In the genomic region with DNA sequence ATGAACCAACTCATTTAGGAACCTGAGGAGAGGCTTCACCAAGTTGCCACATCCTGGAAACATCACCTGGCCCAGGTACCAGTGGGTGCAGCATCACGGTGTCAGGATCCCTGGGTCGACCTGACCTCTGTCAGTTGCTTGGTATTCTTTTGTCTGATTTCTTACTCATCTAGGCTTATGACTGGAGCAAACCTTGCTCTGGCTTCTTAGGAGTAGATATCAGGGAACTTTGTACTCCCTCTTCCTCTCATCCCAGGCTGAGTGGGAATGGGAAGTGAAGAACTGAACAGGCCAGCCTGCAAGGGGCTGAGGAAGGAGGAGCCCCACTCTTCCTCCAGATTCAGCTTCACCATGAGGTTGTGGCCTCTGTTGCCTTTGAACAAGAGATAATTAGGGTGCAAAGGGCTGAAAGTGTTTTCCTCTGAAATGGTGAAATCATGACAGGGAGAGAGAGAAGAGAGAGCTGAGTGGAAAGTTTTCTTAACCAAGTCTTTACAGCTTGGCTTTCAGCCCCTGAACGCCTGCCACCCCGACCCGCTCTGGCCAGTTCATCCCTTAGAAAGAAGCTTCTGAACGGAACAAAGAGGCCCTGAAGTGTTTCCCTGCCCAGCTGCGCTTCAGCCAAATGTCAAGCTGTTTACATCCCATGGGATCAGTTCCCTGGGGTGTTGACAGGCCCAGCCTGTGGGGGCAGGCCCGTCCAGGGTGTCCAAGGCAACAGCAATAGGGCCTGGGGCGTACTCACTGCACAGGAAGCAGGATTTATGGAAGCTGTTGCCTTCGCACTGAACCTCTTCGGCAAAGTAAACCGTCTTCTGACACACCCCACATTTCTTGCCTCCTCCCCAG, we compare ENCODE assay signal across 9 cellular contexts. TPM values are rescaled to one million over a fixed set of nuclear protein-coding genes. Genes with fewer than 3 reads are reported as not detected.
DNase-seq lines count a peak whose midpoint lies in the region; ATAC-seq and TF ChIP-seq lines count a peak whose summit lies in the region.
"Had no signal": no experiment of that assay in that cellular context is flagged by ENCODE, and none has a peak within 500 bp of the region (broad histone marks: within the 10 kb centered on the region; RNA-seq: fewer than 3 reads in every experiment).

No MANE protein-coding gene starts in this region.

- H3K27ac ChIP-seq in coronary artery (peak overlapping the region; percentile 96 to 100), subcutaneous abdominal adipose tissue (ENCODE audit: low read depth, low read length) (peak overlapping the region; percentile 37)

- no peak for TF ChIP-seq POLR2A in lower leg skin (IDR thresholded peaks at IDR 0.05)

- H3K9me3 Mint-ChIP-seq in natural killer cell = no peaks in the 10 kb centered on the region

- H3K27me3 Mint-ChIP-seq in natural killer cell (ENCODE audit: low read depth in 2 of 2) = no peaks in the 10 kb centered on the region

- no peaks in the 10 kb centered on the region for H3K27me3 ChIP-seq in subcutaneous abdominal adipose tissue (ENCODE audit: control insufficient read depth in 5 of 5, insufficient read depth in 4 of 5, low read length in 5 of 5)

- 27 to 28% methylated on average over 12 of the region's 12 CpGs for WGBS in lower leg skin, 2 donors

- intact Hi-C loops in lower leg skin (cut with DNase I; ENCODE audit: low total_unique reads) (no loop called here), natural killer cell (cut with micrococcal nuclease) (no loop called here)

- H3K4me3 ChIP-seq in coronary artery = peak overlapping the region; percentile 54
- H3K4me3 ChIP-seq in lower leg skin (ENCODE audit: low read depth, poor library complexity, severe bottlenecking) = no peak overlapping the region
- no peak overlapping the region for H3K4me3 ChIP-seq in subcutaneous abdominal adipose tissue (ENCODE audit: low read depth in 1 of 5, low read length in 5 of 5)

- TF ChIP-seq CTCF in coronary artery (IDR thresholded peaks at IDR 0.05) (no peak), lower leg skin (IDR thresholded peaks at IDR 0.05) (no peak), natural killer cell (IDR thresholded peaks at IDR 0.05) (no peak)

- H3K36me3 ChIP-seq in subcutaneous abdominal adipose tissue (ENCODE audit: control insufficient read depth in 5 of 5, insufficient read depth in 5 of 5, low read length in 5 of 5) = peaks cover 0 to 45% (median 25%) of the 10 kb centered on the region in 5 donors

- no peak overlapping the region for H3K27ac Mint-ChIP-seq in natural killer cell

- H3K4me1 ChIP-seq in subcutaneous abdominal adipose tissue (ENCODE audit: control insufficient read depth in 5 of 5, insufficient read depth in 5 of 5, low read length in 5 of 5) = peaks cover 11 to 73% (median 66%) of the 10 kb centered on the region in 5 donors

- H3K9ac ChIP-seq in subcutaneous abdominal adipose tissue (ENCODE audit: low read length in 5 of 5) = peak overlapping the region in 1 of 5 donors; percentile 49

- DNase-seq in NCI-H146 treated with DMSO at 0.1 percent for 48 hours (lab: John Stamatoyannopoulos, UW; ENCODE audit: unreplicated experiment) (peak; percentile 77), coronary artery (ENCODE audit: low spot score) (peak; percentile 94), lower leg skin (ENCODE audit: low spot score in 2 of 2) (peak; percentile 62 to 92), NCI-H446 (lab: John Stamatoyannopoulos, UW) (no peak), natural killer cell (no peak), KBM-7 (no peak), DMS53 treated with DMSO at 0.1 percent for 48 hours (lab: John Stamatoyannopoulos, UW; ENCODE audit: unreplicated experiment) (no peak)
- DNase-seq: activated CD4-positive, alpha-beta T cell treated with anti-CD3 and anti-CD28 coated beads, Interleukin-2, amount 50 U/mL, for 48 hours had no signal

- H3K9me3 ChIP-seq in subcutaneous abdominal adipose tissue (ENCODE audit: control insufficient read depth in 5 of 5, low read length in 5 of 5) = no peaks in the 10 kb centered on the region

- in situ Hi-C loops in KBM-7 (cut with MboI; ENCODE audit: low pct_unique_long_range_greater_than_20kb, low sequenced_read_pairs) = no loop called here

- peaks cover 11 to 17% of the 10 kb centered on the region in 2 donors for H3K4me1 Mint-ChIP-seq in natural killer cell

- no peak overlapping the region for H3K4me3 Mint-ChIP-seq in natural killer cell

- no peaks in the 10 kb centered on the region for H3K36me3 Mint-ChIP-seq in natural killer cell

- no peak for ATAC-seq in natural killer cell

RNA-seq across cellular contexts. Expression of a gene that starts 11.3 kb away (rescaled TPM):
- total RNA-seq in lower leg skin (100 to 1,000 TPM; 310 to 627 (median 401) TPM), natural killer cell (10 to 100 TPM; 36.9 to 48.4 (median 44.1) TPM)

RNA-seq across cellular contexts. Expression of a gene that starts 26.7 kb away (rescaled TPM):
- 100 to 1,000 TPM in 1 of 4 donors, 10 to 100 TPM in 3; 63.0 to 110 (median 72.1) TPM for total RNA-seq in lower leg skin
- total RNA-seq in natural killer cell = 1 to 10 TPM in 2 of 3 donors, under 1 TPM in 1; 0.63 to 1.7 (median 1.1) TPM

RNA-seq across cellular contexts. Expression of a gene that starts 43.3 kb away (rescaled TPM):
- 10 to 100 TPM; 12.1 to 34.2 (median 19.2) TPM for total RNA-seq in lower leg skin
- total RNA-seq in natural killer cell = 1 to 10 TPM; 2.5 to 3.9 (median 2.8) TPM

Comparison
In these comparisons a context has a peak if more than half of its experiments do, and no peak if none do; other contexts are left out.
1. DNase-seq: peak in NCI-H146 treated with DMSO at 0.1 percent for 48 hours (single experiment), coronary artery (single experiment) and lower leg skin (2 of 2); none in NCI-H446 (0 of 2), natural killer cell (single experiment), KBM-7 (single experiment) and DMS53 treated with DMSO at 0.1 percent for 48 hours (single experiment).
2. RNA of a gene that starts 11.3 kb away (total RNA-seq): 310 to 627 TPM in lower leg skin; 36.9 to 48.4 TPM in natural killer cell; every median in the first group is over 4 times any median in the second.
3. RNA of a gene that starts 26.7 kb away (total RNA-seq): 63.0 to 110 TPM in lower leg skin; 0.63 to 1.7 TPM in natural killer cell; every median in the first group is over 10 times any median in the second.